In the genomic region with DNA sequence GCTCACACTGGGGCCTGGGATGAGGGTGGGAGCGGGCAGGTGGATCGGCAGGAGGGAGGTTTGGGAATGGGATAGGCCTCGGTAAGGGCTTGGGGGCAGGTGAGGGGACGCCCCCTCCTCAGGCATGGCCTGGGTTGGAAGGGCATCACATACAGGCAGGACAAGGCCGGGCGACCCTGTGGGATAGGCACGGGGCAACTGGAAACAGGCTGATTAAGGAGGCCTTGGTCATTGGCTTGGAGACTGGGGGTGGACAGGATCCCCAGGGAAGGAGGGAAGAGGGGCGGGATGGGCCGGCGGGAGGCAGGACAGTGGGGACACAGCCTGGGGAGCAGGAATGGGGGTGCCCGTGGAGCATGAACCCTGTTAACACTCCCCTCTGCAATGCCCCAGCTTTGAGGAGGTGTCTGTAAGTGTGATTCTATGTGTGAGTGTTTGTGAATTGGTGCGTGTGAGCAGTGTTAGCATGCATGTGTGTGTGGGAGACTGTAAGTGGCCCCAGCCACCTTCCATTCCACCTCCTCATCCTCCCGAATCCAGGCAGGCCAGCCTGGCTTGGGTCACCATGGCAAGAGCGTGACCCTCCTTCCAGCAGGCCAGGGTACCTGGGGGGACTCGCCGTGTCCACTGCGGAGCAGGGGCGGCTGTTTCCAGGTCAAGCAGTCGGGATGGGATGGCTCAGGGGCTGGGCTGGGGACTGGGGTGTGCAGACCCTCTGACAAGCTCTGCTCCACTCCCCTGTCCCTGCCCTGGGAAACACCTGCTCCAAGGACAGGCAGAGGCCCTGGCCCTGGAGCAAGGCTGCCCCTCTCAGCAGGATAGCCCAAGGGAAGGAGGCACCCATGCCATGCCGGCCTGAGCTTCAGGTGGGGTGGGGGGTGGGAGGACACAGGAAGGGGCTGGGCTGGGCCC, we compare ENCODE assay signal across 1 cellular context.
TF ChIP-seq lines count a peak whose summit lies in the region.

No MANE protein-coding gene starts in this region.

TF ChIP-seq in H1, 55 proteins besides CTCF, POLR2A, EP300 and RAD21:
- no peak for TF ChIP-seq CBX5 (IDR thresholded peaks at IDR 0.05; ENCODE audit: low read depth, low read length)
- TF ChIP-seq SP2 (IDR thresholded peaks at IDR 0.05; ENCODE audit: low read length), result no peak
- no peak for TF ChIP-seq PHF8 (conservative IDR thresholded peaks at IDR 0.05; ENCODE audit: low read depth, low read length)
- TF ChIP-seq GABPA (IDR thresholded peaks at IDR 0.05; ENCODE audit: borderline replicate concordance, insufficient read depth, low read length), result no peak
- no peak for TF ChIP-seq CTBP2 (IDR thresholded peaks at IDR 0.05; ENCODE audit: borderline replicate concordance, insufficient read depth, insufficient read length, low read length)
